In genomic region chr13:112766336-112766735, GRCh38 we compare ENCODE assay signal across 18 cellular contexts.
"Had no signal": no experiment of that assay in that cellular context is flagged by ENCODE, and none has a peak within 500 bp of the region (broad histone marks: within the 10 kb centered on the region; RNA-seq: fewer than 3 reads in every experiment).

No MANE protein-coding gene starts in this region.

- H2AFZ ChIP-seq: parathyroid adenoma had no signal

- DNase-seq: activated CD4-positive, alpha-beta T cell treated with anti-CD3 and anti-CD28 coated beads for 4 hours; activated gamma-delta T cell; activated naive CD8-positive, alpha-beta T cell treated with anti-CD3 and anti-CD28 coated beads, Interleukin-2, amount 50 U/mL, for 24 hours; activated T-cell treated with anti-CD3 and anti-CD28 coated beads, Interleukin-2, amount 50 U/mL, for 24 hours; foreskin keratinocyte; head of caudate nucleus; mesenchymal stem cell; stimulated activated CD4-positive, alpha-beta T cell treated with anti-CD3 and anti-CD28 coated beads, Interleukin-15, amount 100 ng/mL, for 24 hours; stimulated activated CD4-positive, alpha-beta T cell treated with anti-CD3 and anti-CD28 coated beads, Interleukin-4, amount 100 ng/mL, for 24 hours; T1000 had no signal

- H3K9me3 Mint-ChIP-seq: activated naive CD8-positive, alpha-beta T cell treated with anti-CD3 and anti-CD28 coated beads, Interleukin-2, amount 50 U/mL, for 24 hours; activated T-cell treated with anti-CD3 and anti-CD28 coated beads, Interleukin-2, amount 50 U/mL, for 24 hours; neural crest cell had no signal

- H3K4me1 ChIP-seq: ascending aorta, foreskin keratinocyte had no signal

- ATAC-seq: activated naive CD8-positive, alpha-beta T cell treated with anti-CD3 and anti-CD28 coated beads, Interleukin-2, amount 50 U/mL, for 24 hours; foreskin keratinocyte; left lobe of liver had no signal

- H3K9ac ChIP-seq: parathyroid adenoma had no signal

- H3K79me2 ChIP-seq: parathyroid adenoma had no signal

- H3K27me3 ChIP-seq: ascending aorta had no signal

- FAIRE-seq: bronchial epithelial cell, endothelial cell of umbilical vein, islet of Langerhans had no signal

- H3K27ac Mint-ChIP-seq: activated naive CD8-positive, alpha-beta T cell treated with anti-CD3 and anti-CD28 coated beads, Interleukin-2, amount 50 U/mL, for 24 hours; activated T-cell treated with anti-CD3 and anti-CD28 coated beads, Interleukin-2, amount 50 U/mL, for 24 hours had no signal

- H3K27ac ChIP-seq: ascending aorta, foreskin keratinocyte, parathyroid adenoma, VCaP had no signal

- H3K36me3 ChIP-seq: ascending aorta had no signal

- H3K9me3 ChIP-seq: ascending aorta had no signal

- H3K4me3 ChIP-seq: ascending aorta had no signal

- H3K4me3 Mint-ChIP-seq: activated naive CD8-positive, alpha-beta T cell treated with anti-CD3 and anti-CD28 coated beads, Interleukin-2, amount 50 U/mL, for 24 hours; activated T-cell treated with anti-CD3 and anti-CD28 coated beads, Interleukin-2, amount 50 U/mL, for 24 hours; neural crest cell had no signal

- H3K27me3 Mint-ChIP-seq: activated naive CD8-positive, alpha-beta T cell treated with anti-CD3 and anti-CD28 coated beads, Interleukin-2, amount 50 U/mL, for 24 hours; activated T-cell treated with anti-CD3 and anti-CD28 coated beads, Interleukin-2, amount 50 U/mL, for 24 hours had no signal
